35 cellular contexts compared by ENCODE assay signal in genomic region chr20:21157006-21157405, GRCh38. TPM values are rescaled to one million over a fixed set of nuclear protein-coding genes. Genes with fewer than 3 reads are reported as not detected.
"Had no signal": no experiment of that assay in that cellular context is flagged by ENCODE, and none has a peak within 500 bp of the region (broad histone marks: within the 10 kb centered on the region; RNA-seq: fewer than 3 reads in every experiment).

No MANE protein-coding gene starts in this region.

- ATAC-seq: left colon; left lung; lower lobe of right lung; natural killer cell; psoas muscle; sciatic nerve; stimulated activated effector memory CD8-positive, alpha-beta T cell treated with anti-CD3 and anti-CD28 coated beads, Interleukin-12 subunit alpha, Interleukin-12 subunit beta, amount 100 ng/mL, for 72 hours had no signal

- H3K4me1 Mint-ChIP-seq: immature natural killer cell; nephron progenitor cell; neural progenitor cell; stimulated activated effector memory CD8-positive, alpha-beta T cell treated with anti-CD3 and anti-CD28 coated beads, Interleukin-12 subunit alpha, Interleukin-12 subunit beta, amount 100 ng/mL, for 72 hours had no signal

- H3K27me3 ChIP-seq: left lung, neural progenitor cell, neutrophil, right atrium auricular region, spleen, suprapubic skin, tibial artery, uterus had no signal

- H3K36me3 Mint-ChIP-seq: neural progenitor cell, type B pancreatic cell had no signal

- H3K79me2 ChIP-seq: parathyroid adenoma had no signal

- H3K4me3 Mint-ChIP-seq: immature natural killer cell; naive B cell; natural killer cell; nephron progenitor cell; neural progenitor cell; stimulated activated effector memory CD8-positive, alpha-beta T cell treated with anti-CD3 and anti-CD28 coated beads, Interleukin-12 subunit alpha, Interleukin-12 subunit beta, amount 100 ng/mL, for 72 hours; stimulated activated naive CD8-positive, alpha-beta T cell treated with anti-CD3 and anti-CD28 coated beads, Interleukin-15, Interleukin-2, amounts not matched to agents 100 ng/mL and 50 ng/mL, for 24 hours; type B pancreatic cell had no signal

- DNase-seq: hypothalamus; immature natural killer cell; kidney; left colon; left lung; lower lobe of right lung; naive B cell; natural killer cell; nephron progenitor cell; occipital lobe; psoas muscle; small intestine; spleen; stimulated activated CD4-positive, alpha-beta T cell treated with anti-CD3 and anti-CD28 coated beads, Interleukin-4, amount 100 ng/mL, for 24 hours; stimulated activated naive CD4-positive, alpha-beta T cell; tibial artery; uterus had no signal

- H2AFZ ChIP-seq: neural progenitor cell, parathyroid adenoma had no signal

- H3K9ac ChIP-seq: neural progenitor cell, parathyroid adenoma had no signal

- H3K4me3 ChIP-seq: left lung, lower lobe of right lung, neural progenitor cell, psoas muscle, right atrium auricular region, spleen, suprapubic skin, thoracic aorta, tibial artery, uterus had no signal

- H3K9me3 Mint-ChIP-seq: immature natural killer cell; natural killer cell; nephron progenitor cell; neural progenitor cell; stimulated activated effector memory CD8-positive, alpha-beta T cell treated with anti-CD3 and anti-CD28 coated beads, Interleukin-12 subunit alpha, Interleukin-12 subunit beta, amount 100 ng/mL, for 72 hours; stimulated activated naive CD8-positive, alpha-beta T cell treated with anti-CD3 and anti-CD28 coated beads, Interleukin-15, Interleukin-2, amounts not matched to agents 100 ng/mL and 50 ng/mL, for 24 hours; type B pancreatic cell had no signal

- H3K27ac Mint-ChIP-seq: natural killer cell; nephron progenitor cell; neural progenitor cell; stimulated activated effector memory CD8-positive, alpha-beta T cell treated with anti-CD3 and anti-CD28 coated beads, Interleukin-12 subunit alpha, Interleukin-12 subunit beta, amount 100 ng/mL, for 72 hours; stimulated activated naive CD8-positive, alpha-beta T cell treated with anti-CD3 and anti-CD28 coated beads, Interleukin-15, Interleukin-2, amounts not matched to agents 100 ng/mL and 50 ng/mL, for 24 hours; type B pancreatic cell had no signal

- H3K27ac ChIP-seq: left lung, lower lobe of right lung, neural progenitor cell, neutrophil, parathyroid adenoma, psoas muscle, right atrium auricular region, spleen, suprapubic skin, thoracic aorta, tibial artery, uterus had no signal

- H3K4me1 ChIP-seq: left lung, lower lobe of right lung, neural progenitor cell, parathyroid adenoma, right atrium auricular region, spleen, suprapubic skin, tibial artery, uterus had no signal

- H3K9me3 ChIP-seq: left lung, lower lobe of right lung, neutrophil, psoas muscle, right atrium auricular region, suprapubic skin, thoracic aorta, tibial artery, uterus had no signal

- H3K4me2 ChIP-seq: neural progenitor cell had no signal

- H3K27me3 Mint-ChIP-seq: naive B cell; stimulated activated naive CD8-positive, alpha-beta T cell treated with anti-CD3 and anti-CD28 coated beads, Interleukin-15, Interleukin-2, amounts not matched to agents 100 ng/mL and 50 ng/mL, for 24 hours; type B pancreatic cell had no signal

- H3K36me3 ChIP-seq: neural progenitor cell, uterus had no signal

RNA-seq across cellular contexts. Expression of gene LINC00237, which starts 50.8 kb away (rescaled TPM):
- total RNA-seq: kidney, left colon, left lung, liver, lower lobe of right lung, mammary epithelial cell, mucosa of gallbladder, natural killer cell, osteocyte, posterior vena cava, psoas muscle, renal cortical epithelial cell, right atrium auricular region, sciatic nerve, spleen, subcutaneous adipose tissue, thoracic aorta, ureter, uterus had no signal
- polyA plus RNA-seq: liver, mammary epithelial cell, psoas muscle, small intestine had no signal
